20 cellular contexts compared by ENCODE assay signal in genomic region chr3:195788711-195789581, GRCh38. TPM values are rescaled to one million over a fixed set of nuclear protein-coding genes. Genes with fewer than 3 reads are reported as not detected.
DNase-seq lines count a peak whose midpoint lies in the region; ATAC-seq, FAIRE-seq and TF ChIP-seq lines count a peak whose summit lies in the region.
"Had no signal": no experiment of that assay in that cellular context is flagged by ENCODE, and none has a peak within 500 bp of the region (broad histone marks: within the 10 kb centered on the region; RNA-seq: fewer than 3 reads in every experiment).

No MANE protein-coding gene starts in this region.

- H3K27me3 Mint-ChIP-seq in activated naive CD8-positive, alpha-beta T cell = no peaks in the 10 kb centered on the region
- H3K27me3 Mint-ChIP-seq in activated naive CD8-positive, alpha-beta T cell treated with anti-CD3 and anti-CD28 coated beads, Interleukin-2, amount 50 U/mL, for 24 hours = no peaks in the 10 kb centered on the region
- H3K27me3 Mint-ChIP-seq in activated CD4-positive, alpha-beta memory T cell treated with anti-CD3 and anti-CD28 coated beads, Interleukin-2, amount 10 ng/mL, durations not matched to agents 7 days and 5 days = peaks cover 11% of the 10 kb centered on the region

- TF ChIP-seq POLR2A in HepG2 (IDR thresholded peaks at IDR 0.05; ENCODE audit: insufficient read depth in 1 of 2, low read depth in 2 of 2, low read length in 2 of 2) = no peak

- in situ Hi-C loops in HepG2 (cut with HindIII; ENCODE audit: extremely low pct_ligation_motif_present, low pct_unique_long_range_greater_than_20kb) = no loop called here

- no peak; the same call in 1 of the 2 replicates for TF ChIP-seq CTCF in HepG2 (CRISPR knock-in tag; IDR thresholded peaks at IDR 0.05)

- H3K9ac ChIP-seq in HepG2 (ENCODE audit: insufficient read depth, low read depth, low read length) = no peak overlapping the region

- no peaks in the 10 kb centered on the region for H3K4me1 ChIP-seq in HepG2 (ENCODE audit: insufficient read depth, low read length)
- H3K4me1 ChIP-seq: heart right ventricle had no signal

- H3K9me3 ChIP-seq in HepG2 (ENCODE audit: low read length) = no peaks in the 10 kb centered on the region

- TF ChIP-seq EP300 in HepG2 (IDR thresholded peaks at IDR 0.05; ENCODE audit: low read depth in 2 of 2, low read length in 2 of 2) (no peak), HepG2 (CRISPR knock-in tag; IDR thresholded peaks at IDR 0.05; ENCODE audit: borderline replicate concordance) (no peak)

- H3K9me3 Mint-ChIP-seq in activated naive CD8-positive, alpha-beta T cell (ENCODE audit: low read depth) = peaks cover 23% of the 10 kb centered on the region
- H3K9me3 Mint-ChIP-seq in activated naive CD8-positive, alpha-beta T cell treated with anti-CD3 and anti-CD28 coated beads, Interleukin-2, amount 50 U/mL, for 24 hours = peaks cover 36% of the 10 kb centered on the region
- peaks cover 73% of the 10 kb centered on the region for H3K9me3 Mint-ChIP-seq in activated CD4-positive, alpha-beta memory T cell treated with anti-CD3 and anti-CD28 coated beads, Interleukin-2, amount 10 ng/mL, durations not matched to agents 7 days and 5 days

- peaks cover 10% of the 10 kb centered on the region for H3K36me3 Mint-ChIP-seq in activated naive CD8-positive, alpha-beta T cell
- H3K36me3 Mint-ChIP-seq in activated naive CD8-positive, alpha-beta T cell treated with anti-CD3 and anti-CD28 coated beads, Interleukin-2, amount 50 U/mL, for 24 hours (ENCODE audit: low read depth) = peaks cover 21% of the 10 kb centered on the region
- peaks cover 63% of the 10 kb centered on the region for H3K36me3 Mint-ChIP-seq in activated CD4-positive, alpha-beta memory T cell treated with anti-CD3 and anti-CD28 coated beads, Interleukin-2, amount 10 ng/mL, durations not matched to agents 7 days and 5 days (ENCODE audit: low read depth)

- H3K4me3 ChIP-seq in HepG2 (replicated peaks in 1 of 3; ENCODE audit: insufficient read depth in 1 of 3, low read depth in 2 of 3, low read length in 3 of 3) = no peak overlapping the region
- H3K4me3 ChIP-seq: cardiac muscle cell, GM12878, heart right ventricle had no signal

- no peaks in the 10 kb centered on the region for H3K36me3 ChIP-seq in HepG2 (replicated peaks in 1 of 2; ENCODE audit: control insufficient read depth in 1 of 2, insufficient read depth in 2 of 2, low read length in 2 of 2)
- H3K36me3 ChIP-seq: cardiac muscle cell, heart right ventricle had no signal

- no peak overlapping the region for H2AFZ ChIP-seq in HepG2 (ENCODE audit: low read length)

- no peak overlapping the region for H3K27ac ChIP-seq in HepG2 (ENCODE audit: extremely low read length, insufficient read depth, low read length)
- H3K27ac ChIP-seq: cardiac muscle cell, heart right ventricle, RWPE1 had no signal

- no TSS peak for BruUV-seq in HepG2 (replicated peaks; lab: Mats Ljungman, UMichigan)

- H3K4me3 Mint-ChIP-seq in activated naive CD8-positive, alpha-beta T cell = peak overlapping the region; percentile 20
- H3K4me3 Mint-ChIP-seq in activated naive CD8-positive, alpha-beta T cell treated with anti-CD3 and anti-CD28 coated beads, Interleukin-2, amount 50 U/mL, for 24 hours = no peak overlapping the region
- no peak overlapping the region for H3K4me3 Mint-ChIP-seq in activated CD4-positive, alpha-beta memory T cell treated with anti-CD3 and anti-CD28 coated beads, Interleukin-2, amount 10 ng/mL, durations not matched to agents 7 days and 5 days
- H3K4me3 Mint-ChIP-seq: WTC11 had no signal

- CTCF ChIA-PET in activated CD4-positive, alpha-beta memory T cell treated with anti-CD3 and anti-CD28 coated beads, Interleukin-2, amount 10 ng/mL, durations not matched to agents 7 days and 5 days (lab: Charles Lee) = no interaction called here
- CTCF ChIA-PET in HepG2 (lab: Yijun Ruan, JAX; ENCODE audit: low intra/inter-chr PET ratio, low total read pairs) = no interaction called here

- H4K20me1 ChIP-seq in HepG2 (ENCODE audit: insufficient read depth, low read length) = no peaks in the 10 kb centered on the region

- peaks cover 3 to 15% of the 10 kb centered on the region in 2 experiments; a peak in 2 of 5 replicates for H3K27me3 ChIP-seq in HepG2 (ENCODE audit: control insufficient read depth in 1 of 2, insufficient read depth in 2 of 2, low read length in 2 of 2)
- H3K27me3 ChIP-seq: cardiac muscle cell had no signal

- H3K79me2 ChIP-seq in HepG2 (ENCODE audit: insufficient read depth, low read length) = no peaks in the 10 kb centered on the region

- no peak overlapping the region for H3K4me2 ChIP-seq in HepG2 (ENCODE audit: low read depth, low read length)

- H3K27ac Mint-ChIP-seq in activated naive CD8-positive, alpha-beta T cell = peak overlapping the region; percentile 81
- H3K27ac Mint-ChIP-seq in activated naive CD8-positive, alpha-beta T cell treated with anti-CD3 and anti-CD28 coated beads, Interleukin-2, amount 50 U/mL, for 24 hours = no peak overlapping the region
- H3K27ac Mint-ChIP-seq in activated CD4-positive, alpha-beta memory T cell treated with anti-CD3 and anti-CD28 coated beads, Interleukin-2, amount 10 ng/mL, durations not matched to agents 7 days and 5 days = peak overlapping the region; percentile 85

- intact Hi-C loops in HepG2 (cut with micrococcal nuclease; ENCODE audit: unreplicated experiment) = no loop called here

- FAIRE-seq in HepG2 (lab: Jason Lieb, UNC) = no peak
- FAIRE-seq: GM12878, keratinocyte had no signal

- POLR2A ChIA-PET in activated CD4-positive, alpha-beta memory T cell treated with anti-CD3 and anti-CD28 coated beads, Interleukin-2, amount 10 ng/mL, durations not matched to agents 7 days and 5 days (lab: Charles Lee) = no interaction called here
- POLR2A ChIA-PET in HepG2 (lab: Yijun Ruan, JAX) = no interaction called here

- WGBS in HepG2 (ENCODE audit: low lambda C conversion rate) = 43% methylated on average over 13 of the region's 26 CpGs

- no peak for TF ChIP-seq RAD21 in HepG2 (CRISPR knock-in tag; IDR thresholded peaks at IDR 0.05)

- DNase-seq in activated naive CD8-positive, alpha-beta T cell treated with anti-CD3 and anti-CD28 coated beads, Interleukin-2, amount 50 U/mL, for 24 hours = no peak
- DNase-seq in activated CD4-positive, alpha-beta memory T cell treated with anti-CD3 and anti-CD28 coated beads, Interleukin-2, amount 10 ng/mL, durations not matched to agents 7 days and 5 days = no peak
- no peak for DNase-seq in HepG2 (ENCODE audit: low spot score)
- peak; percentile 10 for DNase-seq in ureter (ENCODE audit: low spot score)
- DNase-seq in ecto neural progenitor cell (ENCODE audit: low spot score) = no peak
- DNase-seq: effector CD8-positive, alpha-beta T cell; heart right ventricle; MM.1S; NCI-H187 treated with DMSO at 0.1 percent for 48 hours; NCI-H446; occipital lobe; stimulated activated CD4-positive, alpha-beta T cell treated with anti-CD3 and anti-CD28 coated beads, Interleukin-2, amount 100 ng/mL, for 48 hours had no signal

- ATAC-seq in activated naive CD8-positive, alpha-beta T cell treated with anti-CD3 and anti-CD28 coated beads, Interleukin-2, amount 50 U/mL, for 24 hours = no peak
- ATAC-seq in HepG2 (peak; percentile 66), HG02798 (IDR thresholded peaks at IDR 0.05; ENCODE audit: poor library complexity, unreplicated experiment) (no peak), GM21717 (IDR thresholded peaks at IDR 0.05; ENCODE audit: unreplicated experiment) (no peak)
- ATAC-seq: GM12878, heart right ventricle, WTC11 had no signal

- peaks cover 62% of the 10 kb centered on the region for H3K4me1 Mint-ChIP-seq in activated naive CD8-positive, alpha-beta T cell (ENCODE audit: low read depth)
- H3K4me1 Mint-ChIP-seq in activated naive CD8-positive, alpha-beta T cell treated with anti-CD3 and anti-CD28 coated beads, Interleukin-2, amount 50 U/mL, for 24 hours = peaks cover 44% of the 10 kb centered on the region
- peaks cover 52% of the 10 kb centered on the region for H3K4me1 Mint-ChIP-seq in activated CD4-positive, alpha-beta memory T cell treated with anti-CD3 and anti-CD28 coated beads, Interleukin-2, amount 10 ng/mL, durations not matched to agents 7 days and 5 days
- H3K4me1 Mint-ChIP-seq: WTC11 had no signal

TF ChIP-seq in HepG2, 621 proteins besides CTCF, POLR2A, EP300 and RAD21 (continues in another document):
- TF ChIP-seq HMGA1 (CRISPR knock-in tag; conservative IDR thresholded peaks at IDR 0.05) = no peak
- TF ChIP-seq ZNF354B (CRISPR knock-in tag; IDR thresholded peaks at IDR 0.05) = no peak
- no peak for TF ChIP-seq ZNF441 (CRISPR knock-in tag; IDR thresholded peaks at IDR 0.05; ENCODE audit: borderline replicate concordance)
- TF ChIP-seq ZNF234 (CRISPR knock-in tag; conservative IDR thresholded peaks at IDR 0.05) = no peak
- no peak for TF ChIP-seq ZKSCAN1 (IDR thresholded peaks at IDR 0.05; ENCODE audit: low read length)
- TF ChIP-seq ZNF816 (CRISPR knock-in tag; IDR thresholded peaks at IDR 0.05; ENCODE audit: borderline replicate concordance) = no peak
- no peak for TF ChIP-seq ZNF160 (CRISPR knock-in tag; IDR thresholded peaks at IDR 0.05)

RNA-seq across cellular contexts. Expression of gene MUC4, which starts 22.8 kb away (rescaled TPM):
- under 1 TPM; 0.08 to 0.15 TPM for total RNA-seq in activated CD4-positive, alpha-beta memory T cell treated with anti-CD3 and anti-CD28 coated beads, Interleukin-2, amount 10 ng/mL, durations not matched to agents 7 days and 5 days
- total RNA-seq in HepG2 (2016; rRNA removed; fragmentation: Illumina TruSeq; extraction: Trizol) (not detected in 2 replicates), ureter (0.08 TPM)
- not detected in 2 replicates for total RNA-seq in HepG2 (2016; cell fraction: cytosol; rRNA removed; fragmentation: Illumina TruSeq; extraction: Trizol; ENCODE audit: low read depth)
- not detected in 2 replicates for total RNA-seq in HepG2 (2016; cell fraction: insoluble cytoplasmic fraction; rRNA removed; fragmentation: Illumina TruSeq; extraction: Trizol)
- total RNA-seq in HepG2 (2016; cell fraction: membrane; rRNA removed; fragmentation: Illumina TruSeq; extraction: Trizol) = not detected in 2 replicates
- not detected in 2 replicates for total RNA-seq in HepG2 (2016; cell fraction: nucleus; rRNA removed; fragmentation: Illumina TruSeq; extraction: Trizol)
- polyA plus RNA-seq in HepG2 (2011; rRNA removed) = 0.03 TPM in 1 of 2 replicates, not detected in the other
- 0.01 TPM in 1 of 2 replicates, not detected in the other for polyA plus RNA-seq in HepG2 (2011; cell fraction: cytosol; rRNA removed)
- polyA plus RNA-seq in HepG2 (2011; cell fraction: nucleus; rRNA removed) = 0.10 and 0.42 TPM in 2 replicates
- polyA plus RNA-seq in HepG2 (2012) = not detected in 2 replicates
- polyA plus RNA-seq in HepG2 (2016; cell fraction: cytosol; fragmentation: Illumina TruSeq; extraction: Trizol; ENCODE audit: low read depth) = not detected in 2 replicates
- polyA plus RNA-seq in HepG2 (2016; cell fraction: insoluble cytoplasmic fraction; fragmentation: Illumina TruSeq; extraction: Trizol; ENCODE audit: low read depth) = not detected in 2 replicates
- polyA plus RNA-seq in HepG2 (2016; cell fraction: membrane; fragmentation: Illumina TruSeq; extraction: Trizol; ENCODE audit: low read depth) = not detected in 2 replicates
- polyA plus RNA-seq in HepG2 (2016; cell fraction: nucleus; fragmentation: Illumina TruSeq; extraction: Trizol; ENCODE audit: insufficient read depth, low read depth) = not detected in 2 replicates
- 0.40 TPM in 1 of 2 replicates, not detected in the other for polyA minus RNA-seq in HepG2 (2011; rRNA and poly(A)+ RNA removed; ENCODE audit: low replicate concordance)
- not detected in 2 replicates for polyA minus RNA-seq in HepG2 (2011; cell fraction: cytosol; rRNA and poly(A)+ RNA removed)
- polyA minus RNA-seq in HepG2 (2011; cell fraction: nucleus; rRNA and poly(A)+ RNA removed) = under 0.01 TPM in 1 of 2 replicates, not detected in the other
- total RNA-seq: cardiac muscle cell, heart right ventricle, occipital lobe had no signal
- polyA plus RNA-seq: keratinocyte had no signal
